Comparison of ENCODE assay signal across 24 cellular contexts in genomic region chr4:25423548-25423947, GRCh38.
"Had no signal": no experiment of that assay in that cellular context is flagged by ENCODE, and none has a peak within 500 bp of the region (broad histone marks: within the 10 kb centered on the region; RNA-seq: fewer than 3 reads in every experiment).

No MANE protein-coding gene starts in this region.

- H3K9me3 Mint-ChIP-seq: effector memory CD8-positive, alpha-beta T cell; immature natural killer cell; type B pancreatic cell had no signal

- H3K27ac Mint-ChIP-seq: dendritic cell treated with granulocyte-macrophage colony-stimulating factor and Interleukin-4, amounts not matched to agents 40 ng/mL and 50 ng/mL, for 4 days; type B pancreatic cell had no signal

- H3K27ac ChIP-seq: epithelial cell of prostate, esophagus muscularis mucosa, gastrocnemius medialis, ovary, prostate gland, sigmoid colon, skin epidermis, suprapubic skin, thyroid gland had no signal

- H3K4me1 ChIP-seq: prostate gland, suprapubic skin, thyroid gland had no signal

- ATAC-seq: effector memory CD8-positive, alpha-beta T cell; gastrocnemius medialis; naive thymus-derived CD4-positive, alpha-beta T cell had no signal

- DNase-seq: cerebellar nuclear complex; effector memory CD8-positive, alpha-beta T cell; gastrocnemius medialis; immature natural killer cell; left cardiac atrium; mesendoderm; naive thymus-derived CD4-positive, alpha-beta T cell; ovary; retina; sigmoid colon; stimulated activated CD4-positive, alpha-beta T cell treated with anti-CD3 and anti-CD28 coated beads, Interleukin-2, amount 100 ng/mL, for 24 hours; stimulated activated CD4-positive, alpha-beta T cell treated with anti-CD3 and anti-CD28 coated beads, Interleukin-4, amount 100 ng/mL, for 4 hours; stimulated activated naive CD4-positive, alpha-beta T cell; thyroid gland had no signal

- H3K36me3 ChIP-seq: ovary, prostate gland had no signal

- H3K27me3 ChIP-seq: esophagus muscularis mucosa, gastrocnemius medialis, ovary, sigmoid colon, suprapubic skin, thyroid gland had no signal

- H3K9me3 ChIP-seq: esophagus muscularis mucosa, gastrocnemius medialis, ovary, prostate gland, sigmoid colon, suprapubic skin, thyroid gland had no signal

- H3K4me3 Mint-ChIP-seq: dendritic cell treated with granulocyte-macrophage colony-stimulating factor and Interleukin-4, amounts not matched to agents 40 ng/mL and 50 ng/mL, for 4 days; effector memory CD8-positive, alpha-beta T cell; immature natural killer cell; naive thymus-derived CD4-positive, alpha-beta T cell; type B pancreatic cell had no signal

- H3K4me1 Mint-ChIP-seq: immature natural killer cell; naive thymus-derived CD4-positive, alpha-beta T cell had no signal

- H3K4me3 ChIP-seq: esophagus muscularis mucosa, gastrocnemius medialis, ovary, prostate gland, sigmoid colon, skin epidermis, suprapubic skin, thyroid gland had no signal

- FAIRE-seq: colon, keratinocyte, urothelium cell line had no signal

- H3K27me3 Mint-ChIP-seq: effector memory CD8-positive, alpha-beta T cell; naive thymus-derived CD4-positive, alpha-beta T cell; type B pancreatic cell had no signal
